Comparison of ENCODE assay signal across 9 cellular contexts in the genomic region with DNA sequence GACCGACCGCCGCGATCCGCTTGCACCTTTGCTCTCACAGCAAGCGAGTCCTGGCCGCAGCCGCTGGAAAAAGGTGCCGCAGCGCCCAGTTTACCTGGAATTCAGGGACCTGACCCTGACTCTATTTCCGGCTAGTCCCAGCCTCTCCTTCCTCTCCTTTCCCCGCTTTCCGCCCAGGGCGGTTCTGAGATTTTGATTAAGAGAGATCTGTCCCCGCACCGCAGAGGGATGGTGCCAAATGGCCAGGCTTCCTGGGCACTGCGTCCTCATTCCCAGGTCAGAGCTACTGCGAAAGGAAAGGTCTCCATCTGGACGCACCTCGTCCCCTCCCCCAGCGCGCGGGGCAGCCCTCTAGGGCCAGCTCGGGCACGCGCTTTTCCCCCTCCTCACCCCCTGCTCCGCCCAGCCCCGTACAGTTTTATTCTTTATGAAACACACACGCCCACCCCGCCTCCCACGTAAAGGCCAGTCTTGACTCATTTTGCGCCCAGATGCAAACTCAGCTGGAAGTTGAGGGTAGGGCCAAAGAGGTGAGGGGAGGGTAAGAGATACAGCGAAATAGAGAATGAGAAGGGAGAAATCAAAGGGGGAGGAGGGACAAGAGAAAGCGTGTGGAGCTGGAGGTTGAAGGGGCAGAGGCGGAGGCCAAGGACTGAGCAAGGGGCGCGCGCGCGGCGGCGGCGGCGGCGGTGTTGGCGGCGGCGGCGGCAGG.
DNase-seq lines count a peak whose midpoint lies in the region; ATAC-seq, FAIRE-seq and TF ChIP-seq lines count a peak whose summit lies in the region.
"Had no signal": no experiment of that assay in that cellular context is flagged by ENCODE, and none has a peak within 500 bp of the region (broad histone marks: within the 10 kb centered on the region; RNA-seq: fewer than 3 reads in every experiment).

No MANE protein-coding gene starts in this region.

- H3K4me1 ChIP-seq in ES-I3 (ENCODE audit: insufficient read depth, low read length) (no peaks in the 10 kb centered on the region), pancreas (no peaks in the 10 kb centered on the region)

- DNase-seq in NCI-H1092 treated with DMSO at 0.1 percent for 48 hours (lab: John Stamatoyannopoulos, UW) (peak; percentile 88), epithelial cell of proximal tubule (ENCODE audit: low read depth) (no peak), pancreas (peak in 5 of 6 donors; percentile 21 to 60 (median 36)), NOMO-1 treated with DMSO at 0.1 percent for 48 hours (lab: John Stamatoyannopoulos, UW; ENCODE audit: unreplicated experiment) (no peak), UCSD-AML1 (lab: John Stamatoyannopoulos, UW; ENCODE audit: unreplicated experiment) (no peak)

- peak overlapping the region; percentile 17 to 67 (median 54) for H3K27ac ChIP-seq in pancreas

- H3K36me3 ChIP-seq in ES-I3 (ENCODE audit: insufficient read depth, low read length) (no peaks in the 10 kb centered on the region), pancreas (no peaks in the 10 kb centered on the region)

- no peak for FAIRE-seq in pancreas (lab: Jason Lieb, UNC)
- FAIRE-seq: endometrium had no signal

- H3K9me3 ChIP-seq in ES-I3 (ENCODE audit: control insufficient read depth, insufficient read depth, low read length) (no peaks in the 10 kb centered on the region), pancreas (no peaks in the 10 kb centered on the region)

- WGBS in pancreas, 2 donors = 1% methylated on average over 45 to 49 of the region's 49 CpGs

- H3K27me3 ChIP-seq in pancreas = peaks cover 0 to 3% (median 0%) of the 10 kb centered on the region in 4 donors

- H3K9ac ChIP-seq in ES-I3 (ENCODE audit: low read depth, low read length) = peak overlapping the region; percentile 52; the same call in 1 of the 2 replicates

- H3K4me3 ChIP-seq in epithelial cell of proximal tubule (ENCODE audit: low read depth, low read length) (peak overlapping the region; percentile 65), pancreas (peak overlapping the region; percentile 16 to 51 (median 36))

- intact Hi-C loops in pancreas (cut with DNase I) = no loop called here

- peak; percentile 26 to 52 (median 45) for ATAC-seq in pancreas
- ATAC-seq in HG02678 (IDR thresholded peaks at IDR 0.05; ENCODE audit: unreplicated experiment) = no peak
- no peak for ATAC-seq in HG03571 (IDR thresholded peaks at IDR 0.05; ENCODE audit: unreplicated experiment)

- TF ChIP-seq CTCF in epithelial cell of proximal tubule (conservative IDR thresholded peaks at IDR 0.05; ENCODE audit: low read depth, low read length) (no peak), pancreas (IDR thresholded peaks at IDR 0.05) (no peak)

Comparison
In these comparisons a context has a peak if more than half of its experiments do, and no peak if none do; other contexts are left out.
1. DNase-seq: peak in NCI-H1092 treated with DMSO at 0.1 percent for 48 hours (single experiment) and pancreas (5 of 6); none in epithelial cell of proximal tubule (single experiment), NOMO-1 treated with DMSO at 0.1 percent for 48 hours (single experiment) and UCSD-AML1 (single experiment).
2. ATAC-seq: peak in pancreas (4 of 4); none in HG02678 (single experiment) and HG03571 (single experiment).